Comparison of ENCODE assay signal across 13 cellular contexts in genomic region chr2:108023776-108024175, GRCh38. TPM values are rescaled to one million over a fixed set of nuclear protein-coding genes. Genes with fewer than 3 reads are reported as not detected.
"Had no signal": no experiment of that assay in that cellular context is flagged by ENCODE, and none has a peak within 500 bp of the region (broad histone marks: within the 10 kb centered on the region; RNA-seq: fewer than 3 reads in every experiment).

No MANE protein-coding gene starts in this region.

- H3K36me3 Mint-ChIP-seq: IgD-negative memory B cell had no signal

- H3K4me3 Mint-ChIP-seq: HFFc6, IgD-negative memory B cell had no signal

- H3K4me1 ChIP-seq: HAP-1 had no signal

- H2AFZ ChIP-seq: GM23248 had no signal

- FAIRE-seq: HepG2 had no signal

- H3K4me2 ChIP-seq: KMS-11 had no signal

- ATAC-seq: HCT116, HepG2 had no signal

- H3K27me3 Mint-ChIP-seq: IgD-negative memory B cell had no signal

- H3K4me3 ChIP-seq: GM23248, HAP-1 had no signal

- H3K27ac ChIP-seq: GM23248, HL-60, KMS-11 had no signal

- DNase-seq: GM23248, GOT3, H7, HFFc6, KBM-7 had no signal

- H3K9ac ChIP-seq: GM23248, KMS-11 had no signal

- H3K36me3 ChIP-seq: HAP-1 had no signal

- H3K27ac Mint-ChIP-seq: HFFc6, IgD-negative memory B cell had no signal

- H3K9me3 ChIP-seq: HAP-1 had no signal

RNA-seq across cellular contexts. Expression of gene SLC5A7, which starts 37.5 kb away (rescaled TPM):
- total RNA-seq: GM23248, H4, HepG2, HFFc6, HT1080 had no signal
- polyA plus RNA-seq: GM23248, HepG2, IgD-negative memory B cell had no signal
